In the genomic region with DNA sequence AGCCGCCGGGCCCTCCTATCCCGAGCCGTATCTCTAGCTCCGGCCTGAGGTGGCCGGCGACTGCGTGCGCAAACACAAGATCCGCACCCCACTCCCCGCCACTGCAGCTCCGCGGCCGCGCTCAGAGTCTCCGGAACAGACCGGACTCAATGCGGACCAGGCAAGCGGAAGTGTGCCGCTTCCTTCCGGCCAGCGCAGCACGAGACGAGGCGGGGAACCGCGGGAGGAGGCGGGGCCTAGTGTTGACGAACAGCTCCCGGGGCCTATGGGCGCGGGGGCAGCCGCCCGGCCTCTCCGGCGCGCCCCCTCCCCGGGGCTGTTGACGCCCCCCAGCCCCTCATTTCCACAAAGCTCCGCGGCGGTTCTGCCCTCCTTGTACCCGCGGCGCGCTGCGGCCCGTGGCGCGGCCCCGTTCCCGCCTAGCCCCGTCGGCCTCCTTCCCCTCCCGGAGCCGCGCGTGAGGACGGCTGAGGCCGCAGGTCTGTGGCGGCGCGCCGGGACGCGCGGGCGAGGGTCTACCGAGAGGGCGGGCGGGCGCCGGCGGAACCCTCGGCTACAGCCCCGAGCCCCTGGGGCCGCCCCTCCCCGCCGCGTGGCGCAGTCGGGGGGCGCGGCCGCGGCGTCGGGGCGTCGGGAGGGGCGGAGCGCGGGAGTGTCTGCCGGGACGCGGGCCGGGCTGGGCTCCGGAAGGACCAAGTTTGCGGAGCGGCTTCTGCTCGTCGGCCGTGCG, we compare ENCODE assay signal across 1 cellular context.
TF ChIP-seq lines count a peak whose summit lies in the region.

A gene with protein sequence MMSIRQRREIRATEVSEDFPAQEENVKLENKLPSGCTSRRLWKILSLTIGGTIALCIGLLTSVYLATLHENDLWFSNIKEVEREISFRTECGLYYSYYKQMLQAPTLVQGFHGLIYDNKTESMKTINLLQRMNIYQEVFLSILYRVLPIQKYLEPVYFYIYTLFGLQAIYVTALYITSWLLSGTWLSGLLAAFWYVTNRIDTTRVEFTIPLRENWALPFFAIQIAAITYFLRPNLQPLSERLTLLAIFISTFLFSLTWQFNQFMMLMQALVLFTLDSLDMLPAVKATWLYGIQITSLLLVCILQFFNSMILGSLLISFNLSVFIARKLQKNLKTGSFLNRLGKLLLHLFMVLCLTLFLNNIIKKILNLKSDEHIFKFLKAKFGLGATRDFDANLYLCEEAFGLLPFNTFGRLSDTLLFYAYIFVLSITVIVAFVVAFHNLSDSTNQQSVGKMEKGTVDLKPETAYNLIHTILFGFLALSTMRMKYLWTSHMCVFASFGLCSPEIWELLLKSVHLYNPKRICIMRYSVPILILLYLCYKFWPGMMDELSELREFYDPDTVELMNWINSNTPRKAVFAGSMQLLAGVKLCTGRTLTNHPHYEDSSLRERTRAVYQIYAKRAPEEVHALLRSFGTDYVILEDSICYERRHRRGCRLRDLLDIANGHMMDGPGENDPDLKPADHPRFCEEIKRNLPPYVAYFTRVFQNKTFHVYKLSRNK (plus strand): TSS at position 340 of the 730 bp plus-strand sequence. CDS start 2,484 bp downstream, outside the sequence.

TF ChIP-seq in K562, 482 proteins besides CTCF, POLR2A, EP300 and RAD21 (continued from another document):
- TF ChIP-seq, protein P1, sequence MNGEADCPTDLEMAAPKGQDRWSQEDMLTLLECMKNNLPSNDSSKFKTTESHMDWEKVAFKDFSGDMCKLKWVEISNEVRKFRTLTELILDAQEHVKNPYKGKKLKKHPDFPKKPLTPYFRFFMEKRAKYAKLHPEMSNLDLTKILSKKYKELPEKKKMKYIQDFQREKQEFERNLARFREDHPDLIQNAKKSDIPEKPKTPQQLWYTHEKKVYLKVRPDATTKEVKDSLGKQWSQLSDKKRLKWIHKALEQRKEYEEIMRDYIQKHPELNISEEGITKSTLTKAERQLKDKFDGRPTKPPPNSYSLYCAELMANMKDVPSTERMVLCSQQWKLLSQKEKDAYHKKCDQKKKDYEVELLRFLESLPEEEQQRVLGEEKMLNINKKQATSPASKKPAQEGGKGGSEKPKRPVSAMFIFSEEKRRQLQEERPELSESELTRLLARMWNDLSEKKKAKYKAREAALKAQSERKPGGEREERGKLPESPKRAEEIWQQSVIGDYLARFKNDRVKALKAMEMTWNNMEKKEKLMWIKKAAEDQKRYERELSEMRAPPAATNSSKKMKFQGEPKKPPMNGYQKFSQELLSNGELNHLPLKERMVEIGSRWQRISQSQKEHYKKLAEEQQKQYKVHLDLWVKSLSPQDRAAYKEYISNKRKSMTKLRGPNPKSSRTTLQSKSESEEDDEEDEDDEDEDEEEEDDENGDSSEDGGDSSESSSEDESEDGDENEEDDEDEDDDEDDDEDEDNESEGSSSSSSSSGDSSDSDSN (IDR thresholded peaks at IDR 0.05; ENCODE audit: borderline replicate concordance in 1 of 2, low read depth in 2 of 2, low read length in 2 of 2), result peak; percentile 92 to 98; a peak in 3 of 4 replicates
- TF ChIP-seq NEUROD1 (IDR thresholded peaks at IDR 0.05; ENCODE audit: borderline replicate concordance, low read depth, low read length, partially characterized antibody) (peak; percentile 73), SIN3B (IDR thresholded peaks at IDR 0.05; ENCODE audit: low read depth) (peak; percentile 62; the same call in 1 of the 2 replicates), ZBTB7A (IDR thresholded peaks at IDR 0.05; ENCODE audit: borderline replicate concordance, control insufficient read depth, low read depth, low read length) (peak; percentile 98), E2F5 (CRISPR knock-in tag; IDR thresholded peaks at IDR 0.05) (0 out of 2 replicates have a peak, but pooled peaks have one; percentile 13), PHF8 (IDR thresholded peaks at IDR 0.05; ENCODE audit: borderline replicate concordance, low read length) (peak; percentile 90; the same call in 1 of the 2 replicates), NCOR1 (IDR thresholded peaks at IDR 0.05) (0 out of 2 replicates have a peak, but pooled peaks have one; percentile 4), ZBED1 (IDR thresholded peaks at IDR 0.05) (peak; percentile 63), EP400 (IDR thresholded peaks at IDR 0.05) (peak; percentile 95), ZNF589 (CRISPR knock-in tag; IDR thresholded peaks at IDR 0.05; ENCODE audit: low read depth) (0 out of 2 replicates have a peak, but pooled peaks have one; percentile 23), E2F3 (CRISPR knock-in tag; IDR thresholded peaks at IDR 0.05) (0 out of 2 replicates have a peak, but pooled peaks have one; percentile 39)
- TF ChIP-seq, protein P2, sequence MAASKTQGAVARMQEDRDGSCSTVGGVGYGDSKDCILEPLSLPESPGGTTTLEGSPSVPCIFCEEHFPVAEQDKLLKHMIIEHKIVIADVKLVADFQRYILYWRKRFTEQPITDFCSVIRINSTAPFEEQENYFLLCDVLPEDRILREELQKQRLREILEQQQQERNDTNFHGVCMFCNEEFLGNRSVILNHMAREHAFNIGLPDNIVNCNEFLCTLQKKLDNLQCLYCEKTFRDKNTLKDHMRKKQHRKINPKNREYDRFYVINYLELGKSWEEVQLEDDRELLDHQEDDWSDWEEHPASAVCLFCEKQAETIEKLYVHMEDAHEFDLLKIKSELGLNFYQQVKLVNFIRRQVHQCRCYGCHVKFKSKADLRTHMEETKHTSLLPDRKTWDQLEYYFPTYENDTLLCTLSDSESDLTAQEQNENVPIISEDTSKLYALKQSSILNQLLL (CRISPR knock-in tag; IDR thresholded peaks at IDR 0.05; ENCODE audit: borderline replicate concordance), result no peak
- TF ChIP-seq, protein P3, sequence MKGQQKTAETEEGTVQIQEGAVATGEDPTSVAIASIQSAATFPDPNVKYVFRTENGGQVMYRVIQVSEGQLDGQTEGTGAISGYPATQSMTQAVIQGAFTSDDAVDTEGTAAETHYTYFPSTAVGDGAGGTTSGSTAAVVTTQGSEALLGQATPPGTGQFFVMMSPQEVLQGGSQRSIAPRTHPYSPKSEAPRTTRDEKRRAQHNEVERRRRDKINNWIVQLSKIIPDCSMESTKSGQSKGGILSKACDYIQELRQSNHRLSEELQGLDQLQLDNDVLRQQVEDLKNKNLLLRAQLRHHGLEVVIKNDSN (CRISPR knock-in tag; IDR thresholded peaks at IDR 0.05), result 0 out of 2 replicates have a peak, but pooled peaks have one; percentile 28
- TF ChIP-seq, protein P4, sequence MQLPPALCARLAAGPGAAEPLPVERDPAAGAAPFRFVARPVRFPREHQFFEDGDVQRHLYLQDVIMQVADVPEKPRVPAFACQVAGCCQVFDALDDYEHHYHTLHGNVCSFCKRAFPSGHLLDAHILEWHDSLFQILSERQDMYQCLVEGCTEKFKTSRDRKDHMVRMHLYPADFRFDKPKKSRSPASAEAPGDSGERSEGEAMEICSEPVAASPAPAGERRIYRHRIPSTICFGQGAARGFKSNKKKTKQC (CRISPR knock-in tag; IDR thresholded peaks at IDR 0.05), result peak; percentile 77; the same call in 1 of the 2 replicates
